Comparison of ENCODE assay signal across 7 cellular contexts in the genomic region with DNA sequence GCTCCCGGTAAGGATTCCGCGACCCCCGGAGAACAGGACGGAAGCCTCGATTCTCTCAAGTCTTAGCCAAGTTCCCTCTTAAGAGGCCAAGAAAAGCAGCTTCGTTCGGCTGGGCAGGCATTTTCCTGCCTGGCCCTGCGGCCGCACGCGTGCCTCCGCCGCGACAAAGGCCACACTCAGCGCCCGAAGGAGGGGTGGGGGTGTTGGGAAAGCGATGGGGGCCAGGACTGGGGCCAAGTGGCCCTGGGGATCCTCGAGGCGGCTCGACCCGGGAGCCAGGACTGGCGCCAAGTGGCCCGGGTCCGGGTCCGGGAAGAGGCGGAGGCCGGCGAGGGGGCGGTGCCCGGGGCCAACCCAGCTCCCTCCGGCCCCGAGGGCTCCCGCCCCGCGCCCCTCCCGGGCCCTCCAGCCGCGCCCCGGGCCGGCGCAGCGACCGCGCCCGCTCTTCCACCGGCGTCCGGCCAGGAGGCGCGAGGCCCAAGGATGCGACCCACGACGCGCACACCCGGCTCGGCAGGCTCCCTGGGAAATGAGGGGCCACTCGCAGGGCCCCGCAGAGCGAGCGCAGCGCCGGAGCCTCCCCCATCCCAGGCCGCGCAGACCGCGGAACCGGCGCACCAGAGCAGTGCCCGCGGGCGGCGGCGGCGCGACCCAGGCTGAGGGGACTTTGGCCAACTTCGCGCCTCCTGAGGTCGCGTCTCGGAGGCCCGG. TPM values are rescaled to one million over a fixed set of nuclear protein-coding genes. Genes with fewer than 3 reads are reported as not detected.
DNase-seq lines count a peak whose midpoint lies in the region; ATAC-seq lines count a peak whose summit lies in the region.

No MANE protein-coding gene starts in this region.

- peak overlapping the region; percentile 80 for H3K4me3 ChIP-seq in iPS DF 6.9 (ENCODE audit: low read length)

- no peaks in the 10 kb centered on the region for H3K36me3 Mint-ChIP-seq in activated CD8-positive, alpha-beta T cell treated with anti-CD3 and anti-CD28 coated beads, Interleukin-2, amount 10 ng/mL, durations not matched to agents 7 days and 5 days (ENCODE audit: low read depth)
- no peaks in the 10 kb centered on the region for H3K36me3 Mint-ChIP-seq in stimulated activated effector memory CD8-positive, alpha-beta T cell treated with anti-CD3 and anti-CD28 coated beads, Interleukin-12 subunit alpha, Interleukin-12 subunit beta, amount 100 ng/mL, for 72 hours

- H3K4me1 ChIP-seq in iPS DF 6.9 (ENCODE audit: control insufficient read depth, insufficient read depth, low read length): peaks cover 8% of the 10 kb centered on the region

- H3K4me1 Mint-ChIP-seq in activated CD8-positive, alpha-beta T cell treated with anti-CD3 and anti-CD28 coated beads, Interleukin-2, amount 10 ng/mL, durations not matched to agents 7 days and 5 days (ENCODE audit: low read depth): peaks cover 5% of the 10 kb centered on the region
- H3K4me1 Mint-ChIP-seq in stimulated activated effector memory CD8-positive, alpha-beta T cell treated with anti-CD3 and anti-CD28 coated beads, Interleukin-12 subunit alpha, Interleukin-12 subunit beta, amount 100 ng/mL, for 72 hours: no peaks in the 10 kb centered on the region

- H3K27me3 Mint-ChIP-seq in activated CD8-positive, alpha-beta T cell treated with anti-CD3 and anti-CD28 coated beads, Interleukin-2, amount 10 ng/mL, durations not matched to agents 7 days and 5 days (ENCODE audit: low read depth): peaks cover 7% of the 10 kb centered on the region

- DNase-seq in activated CD8-positive, alpha-beta T cell treated with anti-CD3 and anti-CD28 coated beads, Interleukin-2, amount 10 ng/mL, durations not matched to agents 7 days and 5 days: no peak
- DNase-seq in iPS DF 6.9 (ENCODE audit: low read depth, low spot score) (no peak), anterior cingulate cortex (lab: John Stamatoyannopoulos, UW) (no peak), NCI-H1694 treated with DMSO at 0.1 percent for 48 hours (lab: John Stamatoyannopoulos, UW) (no peak)
- DNase-seq in stimulated activated effector memory CD8-positive, alpha-beta T cell treated with anti-CD3 and anti-CD28 coated beads, Interleukin-12 subunit alpha, Interleukin-12 subunit beta, amount 100 ng/mL, for 72 hours (ENCODE audit: low spot score in 2 of 2): no peak

- WGBS in iPS DF 6.9 (ENCODE audit: insufficient coverage, insufficient read length): no CpG with 5 or more reads among the region's 82 CpGs

- POLR2A ChIA-PET in activated CD8-positive, alpha-beta T cell treated with anti-CD3 and anti-CD28 coated beads, Interleukin-2, amount 10 ng/mL, durations not matched to agents 7 days and 5 days (lab: Charles Lee): no interaction called here

- H3K9me3 Mint-ChIP-seq in activated CD8-positive, alpha-beta T cell treated with anti-CD3 and anti-CD28 coated beads, Interleukin-2, amount 10 ng/mL, durations not matched to agents 7 days and 5 days (ENCODE audit: insufficient read depth): no peaks in the 10 kb centered on the region
- no peaks in the 10 kb centered on the region for H3K9me3 Mint-ChIP-seq in stimulated activated effector memory CD8-positive, alpha-beta T cell treated with anti-CD3 and anti-CD28 coated beads, Interleukin-12 subunit alpha, Interleukin-12 subunit beta, amount 100 ng/mL, for 72 hours

- H3K27ac Mint-ChIP-seq in activated CD8-positive, alpha-beta T cell treated with anti-CD3 and anti-CD28 coated beads, Interleukin-2, amount 10 ng/mL, durations not matched to agents 7 days and 5 days: no peak overlapping the region
- H3K27ac Mint-ChIP-seq in stimulated activated effector memory CD8-positive, alpha-beta T cell treated with anti-CD3 and anti-CD28 coated beads, Interleukin-12 subunit alpha, Interleukin-12 subunit beta, amount 100 ng/mL, for 72 hours: no peak overlapping the region

- no peak overlapping the region for H3K27ac ChIP-seq in iPS DF 6.9 (ENCODE audit: low read length)

- H3K36me3 ChIP-seq in iPS DF 6.9 (ENCODE audit: control insufficient read depth, insufficient read depth, low read length): no peaks in the 10 kb centered on the region; the same call in 1 of the 2 replicates

- CTCF ChIA-PET in activated CD8-positive, alpha-beta T cell treated with anti-CD3 and anti-CD28 coated beads, Interleukin-2, amount 10 ng/mL, durations not matched to agents 7 days and 5 days (lab: Charles Lee): no interaction called here

- peak overlapping the region; percentile 55 for H3K4me3 Mint-ChIP-seq in activated CD8-positive, alpha-beta T cell treated with anti-CD3 and anti-CD28 coated beads, Interleukin-2, amount 10 ng/mL, durations not matched to agents 7 days and 5 days
- peak overlapping the region; percentile 51 for H3K4me3 Mint-ChIP-seq in stimulated activated effector memory CD8-positive, alpha-beta T cell treated with anti-CD3 and anti-CD28 coated beads, Interleukin-12 subunit alpha, Interleukin-12 subunit beta, amount 100 ng/mL, for 72 hours

- no peaks in the 10 kb centered on the region for H3K27me3 ChIP-seq in iPS DF 6.9 (ENCODE audit: control insufficient read depth, insufficient read depth, low read length)

- no peaks in the 10 kb centered on the region for H3K9me3 ChIP-seq in iPS DF 6.9 (ENCODE audit: control insufficient read depth, insufficient read depth, low read length)

- ATAC-seq in GM18861 (IDR thresholded peaks at IDR 0.05; ENCODE audit: unreplicated experiment) (peak; percentile 4), HG02981 (IDR thresholded peaks at IDR 0.05; ENCODE audit: unreplicated experiment) (peak; percentile 3)
- no peak for ATAC-seq in activated CD8-positive, alpha-beta T cell treated with anti-CD3 and anti-CD28 coated beads, Interleukin-2, amount 10 ng/mL, durations not matched to agents 7 days and 5 days
- ATAC-seq in stimulated activated effector memory CD8-positive, alpha-beta T cell treated with anti-CD3 and anti-CD28 coated beads, Interleukin-12 subunit alpha, Interleukin-12 subunit beta, amount 100 ng/mL, for 72 hours: no peak

RNA-seq across cellular contexts. Expression of a gene that starts 0.8 kb away (rescaled TPM):
- 10 to 100 TPM; 10.1 to 10.3 TPM for total RNA-seq in activated CD8-positive, alpha-beta T cell treated with anti-CD3 and anti-CD28 coated beads, Interleukin-2, amount 10 ng/mL, durations not matched to agents 7 days and 5 days

RNA-seq across cellular contexts. Expression of a gene that starts 33.9 kb away (rescaled TPM):
- total RNA-seq in activated CD8-positive, alpha-beta T cell treated with anti-CD3 and anti-CD28 coated beads, Interleukin-2, amount 10 ng/mL, durations not matched to agents 7 days and 5 days: 10 to 100 TPM; 13.5 to 16.0 TPM

Comparison
In these comparisons a context has a peak if more than half of its experiments do, and no peak if none do; other contexts are left out.
1. ATAC-seq: peak in GM18861 (single experiment) and HG02981 (single experiment); none in activated CD8-positive, alpha-beta T cell treated with anti-CD3 and anti-CD28 coated beads, Interleukin-2, amount 10 ng/mL, durations not matched to agents 7 days and 5 days (single experiment) and stimulated activated effector memory CD8-positive, alpha-beta T cell treated with anti-CD3 and anti-CD28 coated beads, Interleukin-12 subunit alpha, Interleukin-12 subunit beta, amount 100 ng/mL, for 72 hours (single experiment).